ENCODE assay signal across 13 cellular contexts in genomic region chr10:71971769-71972555, GRCh38. TPM values are rescaled to one million over a fixed set of nuclear protein-coding genes. Genes with fewer than 3 reads are reported as not detected.
DNase-seq lines count a peak whose midpoint lies in the region; ATAC-seq, FAIRE-seq and TF ChIP-seq lines count a peak whose summit lies in the region.
"Had no signal": no experiment of that assay in that cellular context is flagged by ENCODE, and none has a peak within 500 bp of the region (broad histone marks: within the 10 kb centered on the region; RNA-seq: fewer than 3 reads in every experiment).

No MANE protein-coding gene starts in this region.

- intact Hi-C loops in stomach (cut with DNase I; ENCODE audit: low total_unique reads) = no loop called here
- intact Hi-C loops in OCI-LY7 (cut with micrococcal nuclease; ENCODE audit: unreplicated experiment) = no loop called here

- dilution Hi-C loops in keratinocyte (cut with MboI; ENCODE audit: extremely low pct_ligation_motif_present, low sequenced_read_pairs) = no loop called here

- H3K9ac ChIP-seq in OCI-LY3 (ENCODE audit: low read length) (no peak overlapping the region), keratinocyte (ENCODE audit: control insufficient read depth, extremely low read depth, insufficient read depth, low read length) (peak overlapping the region; percentile 54)

- DNase-seq in keratinocyte (ENCODE audit: low read depth, low spot score) (no peak), stomach (no peak), amniotic stem cell (lab: John Stamatoyannopoulos, UW) (no peak), OCI-LY7 (ENCODE audit: low spot score) (no peak)
- DNase-seq: activated effector memory CD4-positive, alpha-beta T cell treated with anti-CD3 and anti-CD28 coated beads, Interleukin-2, amount 50 U/mL, for 16 hours; CD4-positive, alpha-beta T cell; naive thymus-derived CD4-positive, alpha-beta T cell; NCI-H1694 had no signal

- TF ChIP-seq POLR2A in stomach (IDR thresholded peaks at IDR 0.05) = no peak

- H3K4me3 ChIP-seq in OCI-LY3 (ENCODE audit: low read length) = no peak overlapping the region
- H3K4me3 ChIP-seq in keratinocyte (ENCODE audit: control insufficient read depth in 2 of 3, extremely low read depth in 1 of 3, insufficient read depth in 2 of 3, low read depth in 1 of 3, low read length in 3 of 3) = peak overlapping the region in 2 of 3 experiments; percentile 36 to 38
- H3K4me3 ChIP-seq in stomach = peak overlapping the region in 3 of 4 donors; percentile 6 to 16 (median 14)
- no peak overlapping the region for H3K4me3 ChIP-seq in OCI-LY7 (ENCODE audit: low read depth, low read length, poor library complexity, severe bottlenecking)

- peak; percentile 48 for ATAC-seq in GM19025 (IDR thresholded peaks at IDR 0.05; ENCODE audit: low read depth, unreplicated experiment)
- no peak for ATAC-seq in HG03565 (IDR thresholded peaks at IDR 0.05; ENCODE audit: unreplicated experiment)
- ATAC-seq: naive thymus-derived CD4-positive, alpha-beta T cell had no signal

- BruUV-seq in OCI-LY7 (replicated peaks; lab: Mats Ljungman, UMichigan) = no TSS peak

- CTCF ChIA-PET in OCI-LY7 (lab: Charles Lee; ENCODE audit: unreplicated experiment) = no interaction called here

- no peak for FAIRE-seq in keratinocyte (lab: Jason Lieb, UNC)
- FAIRE-seq: H54 had no signal

- 66 to 84% (median 76%) methylated on average over 18 to 21 of the region's 21 CpGs for WGBS in stomach, 5 donors

- no peak for TF ChIP-seq EP300 in stomach (IDR thresholded peaks at IDR 0.05)

- H3K9me2 ChIP-seq in OCI-LY7 (ENCODE audit: insufficient read depth, low read length) = no peaks in the 10 kb centered on the region

- H3K27ac ChIP-seq in OCI-LY3 (ENCODE audit: low read length) (no peak overlapping the region), keratinocyte (ENCODE audit: control insufficient read depth, insufficient read depth, low read length) (no peak overlapping the region), stomach (peak overlapping the region; percentile 59 to 84 (median 72)), OCI-LY7 (ENCODE audit: low read depth, low read length, poor library complexity, severe bottlenecking) (no peak overlapping the region)

- no peaks in the 10 kb centered on the region for H3K9me3 ChIP-seq in OCI-LY3 (ENCODE audit: insufficient read depth, low read length)
- no peaks in the 10 kb centered on the region for H3K9me3 ChIP-seq in keratinocyte (ENCODE audit: control insufficient read depth, low read depth, low read length)
- H3K9me3 ChIP-seq in stomach = no peaks in the 10 kb centered on the region
- no peaks in the 10 kb centered on the region for H3K9me3 ChIP-seq in OCI-LY7 (ENCODE audit: low read length)

- H3K4me1 ChIP-seq in OCI-LY3 (ENCODE audit: low read length) (peaks cover 23% of the 10 kb centered on the region), keratinocyte (ENCODE audit: control insufficient read depth, extremely low read depth, insufficient read depth, low read length) (peaks cover 96% of the 10 kb centered on the region), stomach (peaks cover 81 to 100% (median 96%) of the 10 kb centered on the region in 4 donors), OCI-LY7 (ENCODE audit: insufficient read depth, low read length, poor library complexity, severe bottlenecking) (no peaks in the 10 kb centered on the region)

- peaks cover 11% of the 10 kb centered on the region for H3K9me1 ChIP-seq in keratinocyte (ENCODE audit: control insufficient read depth, extremely low read depth, insufficient read depth, low read length)

- H4K20me1 ChIP-seq in OCI-LY3 (ENCODE audit: insufficient read depth, low read length) (no peaks in the 10 kb centered on the region), keratinocyte (ENCODE audit: control insufficient read depth, extremely low read depth, insufficient read depth, low read length) (peaks cover 8% of the 10 kb centered on the region), OCI-LY7 (ENCODE audit: insufficient read depth, low read length) (no peaks in the 10 kb centered on the region)

- no peaks in the 10 kb centered on the region for H3K79me2 ChIP-seq in OCI-LY3 (ENCODE audit: low read length)
- peaks cover 72% of the 10 kb centered on the region for H3K79me2 ChIP-seq in keratinocyte (ENCODE audit: control insufficient read depth, insufficient read depth, low read length)
- no peaks in the 10 kb centered on the region for H3K79me2 ChIP-seq in OCI-LY7 (ENCODE audit: insufficient read depth, low read depth, low read length)

- H3K36me3 ChIP-seq in OCI-LY3 (replicated peaks; ENCODE audit: low read depth, low read length) (no peaks in the 10 kb centered on the region), keratinocyte (ENCODE audit: control insufficient read depth in 2 of 2, extremely low read depth in 1 of 2, insufficient read depth in 2 of 2, low read length in 2 of 2) (peaks cover 4 to 6% of the 10 kb centered on the region in 2 experiments), stomach (peaks cover 0 to 5% (median 0%) of the 10 kb centered on the region in 4 donors), OCI-LY7 (ENCODE audit: insufficient read depth, low read length) (no peaks in the 10 kb centered on the region)

- POLR2A ChIA-PET in OCI-LY7 (lab: Charles Lee) = interaction anchor here (0.6 kb wide), 1 partner anchor 48 kb away, joined by 4 read pairs; no protein-coding TSS in a partner anchor

- peaks cover 14% of the 10 kb centered on the region; the same call in 1 of the 2 replicates for H3K27me3 ChIP-seq in OCI-LY3 (ENCODE audit: low read depth, low read length)
- no peaks in the 10 kb centered on the region for H3K27me3 ChIP-seq in keratinocyte (ENCODE audit: control insufficient read depth, extremely low read depth, insufficient read depth, low read length)
- no peaks in the 10 kb centered on the region for H3K27me3 ChIP-seq in stomach

- peak overlapping the region; percentile 12; the same call in 1 of the 2 replicates for H3K4me2 ChIP-seq in OCI-LY3 (ENCODE audit: low read length)
- peak overlapping the region; percentile 69 for H3K4me2 ChIP-seq in keratinocyte (ENCODE audit: control insufficient read depth, extremely low read depth, insufficient read depth, low read depth, low read length)
- no peak overlapping the region for H3K4me2 ChIP-seq in OCI-LY7 (ENCODE audit: low read length)

- TF ChIP-seq CTCF in OCI-LY3 (IDR thresholded peaks at IDR 0.05; ENCODE audit: low read depth, low read length) (no peak), keratinocyte (optimal IDR thresholded peaks at IDR 0.05 in 1 of 3, IDR thresholded peaks at IDR 0.05 in 1 of 3, conservative IDR thresholded peaks at IDR 0.05 in 1 of 3; ENCODE audit: extremely low read depth in 1 of 3, insufficient read depth in 2 of 3, low read length in 3 of 3) (no peak), stomach (IDR thresholded peaks at IDR 0.05) (no peak), OCI-LY7 (conservative IDR thresholded peaks at IDR 0.05; ENCODE audit: low read length) (no peak)

- H2AFZ ChIP-seq in OCI-LY3 (ENCODE audit: low read depth, low read length) (no peak overlapping the region), keratinocyte (ENCODE audit: control insufficient read depth, low read length) (no peak overlapping the region), OCI-LY7 (ENCODE audit: low read length) (no peak overlapping the region)

RNA-seq across cellular contexts. Expression of gene CHST3, which starts 7.8 kb away (rescaled TPM):
- polyA plus RNA-seq in keratinocyte (12.0 to 12.4 TPM (median 12.3 TPM) in 3 replicates), stomach (1 to 10 TPM; 1.5 to 4.7 (median 3.3) TPM)
- polyA plus RNA-seq in keratinocyte (2011; ENCODE audit: low read depth) = 3.6 TPM
- polyA plus RNA-seq in keratinocyte (2011; cell fraction: cytosol; rRNA removed) = 7.5 and 7.8 TPM in 2 replicates
- 29.9 and 32.6 TPM in 2 replicates for polyA plus RNA-seq in keratinocyte (2011; cell fraction: nucleus; rRNA removed)
- 5.8 and 14.6 TPM in 2 replicates for polyA plus RNA-seq in keratinocyte (2012; ENCODE audit: low replicate concordance)
- 17.8 to 29.2 TPM (median 23.1 TPM) in 3 replicates for polyA minus RNA-seq in keratinocyte
- polyA minus RNA-seq in keratinocyte (2011; cell fraction: cytosol; rRNA and poly(A)+ RNA removed) = 13.4 TPM
- polyA minus RNA-seq in keratinocyte (2011; cell fraction: nucleus; rRNA and poly(A)+ RNA removed) = 34.8 and 43.4 TPM in 2 replicates
- total RNA-seq in stomach (10 to 100 TPM in 4 of 5 donors, 1 to 10 TPM in 1; 4.9 to 26.8 (median 17.0) TPM), OCI-LY7 (2022) (not detected in 2 replicates)
- total RNA-seq in OCI-LY7 (2014; rRNA removed; shearing (Covaris generic)) = not detected in 2 replicates
- total RNA-seq: CD4-positive, alpha-beta T cell had no signal
- polyA plus RNA-seq: IgD-negative memory B cell; naive thymus-derived CD4-positive, alpha-beta T cell had no signal

Comparison
In these comparisons a context has a peak if more than half of its experiments do, and no peak if none do; other contexts are left out.
1. H3K27ac ChIP-seq: peak in stomach (5 of 5); none in OCI-LY3 (single experiment), keratinocyte (single experiment) and OCI-LY7 (single experiment).
2. H3K4me3 ChIP-seq: peak in keratinocyte (2 of 3) and stomach (3 of 4); none in OCI-LY3 (single experiment) and OCI-LY7 (single experiment).
3. RNA of gene CHST3, which starts 7.8 kb away (total RNA-seq): 4.9 to 26.8 TPM in stomach; not detected in OCI-LY7; every median in the first group is over 4 times any median in the second.